Comparison of ENCODE assay signal across 14 cellular contexts in genomic region chr15:73983773-73984172, GRCh38. TPM values are rescaled to one million over a fixed set of nuclear protein-coding genes. Genes with fewer than 3 reads are reported as not detected.
DNase-seq lines count a peak whose midpoint lies in the region; ATAC-seq, FAIRE-seq and TF ChIP-seq lines count a peak whose summit lies in the region.
"Had no signal": no experiment of that assay in that cellular context is flagged by ENCODE, and none has a peak within 500 bp of the region (broad histone marks: within the 10 kb centered on the region; RNA-seq: fewer than 3 reads in every experiment).

No MANE protein-coding gene starts in this region.

- in situ Hi-C loops in K562 (cut with MboI): no loop called here

- H3K27ac Mint-ChIP-seq in activated CD4-positive, alpha-beta T cell treated with anti-CD3 and anti-CD28 coated beads, Interleukin-2, amount 10 ng/mL, durations not matched to agents 24 days and 14 days: peak overlapping the region; percentile 82
- H3K27ac Mint-ChIP-seq in memory B cell: peak overlapping the region; percentile 88

- H3K4me2 ChIP-seq in K562 (ENCODE audit: insufficient read depth, low read length): no peak overlapping the region

- peaks cover 10% of the 10 kb centered on the region for H3K36me3 Mint-ChIP-seq in activated CD4-positive, alpha-beta T cell treated with anti-CD3 and anti-CD28 coated beads, Interleukin-2, amount 10 ng/mL, durations not matched to agents 24 days and 14 days (ENCODE audit: low read depth)
- H3K36me3 Mint-ChIP-seq in memory B cell: peaks cover 10% of the 10 kb centered on the region

- no peak for FAIRE-seq in K562 (lab: Jason Lieb, UNC)
- FAIRE-seq: A204.1, colon, frontal cortex, GM12891 had no signal

- TF ChIP-seq CTCF in K562 (IDR thresholded peaks at IDR 0.05 in 2 of 3, conservative IDR thresholded peaks at IDR 0.05 in 1 of 3; ENCODE audit: insufficient read depth in 2 of 3, low read depth in 1 of 3, low read length in 3 of 3): no peak
- no peak for TF ChIP-seq CTCF in thoracic aorta (IDR thresholded peaks at IDR 0.05)

- H3K9me3 ChIP-seq in K562 (replicated peaks; ENCODE audit: control insufficient read depth, insufficient read depth, low read depth, low read length): no peaks in the 10 kb centered on the region
- no peaks in the 10 kb centered on the region for H3K9me3 ChIP-seq in thoracic aorta

- H3K4me3 ChIP-seq in K562 (no peak overlapping the region), thoracic aorta (no peak overlapping the region)

- H3K9me1 ChIP-seq in K562 (ENCODE audit: control insufficient read depth, insufficient read depth, low read length): no peaks in the 10 kb centered on the region

- H3K27me3 ChIP-seq in K562 (ENCODE audit: control insufficient read depth in 2 of 2, insufficient read depth in 2 of 2, low read length in 2 of 2): no peaks in the 10 kb centered on the region; a peak in 1 of 5 replicates
- H3K27me3 ChIP-seq in thoracic aorta (replicated peaks; ENCODE audit: insufficient read depth): no peaks in the 10 kb centered on the region

- POLR2A ChIA-PET in K562 (lab: Yijun Ruan, JAX): interaction anchor here (1.4 kb wide), 1 partner anchor 8 kb away, joined by 3 read pairs; no protein-coding TSS in a partner anchor

- intact Hi-C loops in activated CD4-positive, alpha-beta T cell treated with anti-CD3 and anti-CD28 coated beads, Interleukin-2, amount 10 ng/mL, durations not matched to agents 24 days and 14 days (cut with micrococcal nuclease): no loop called here
- intact Hi-C loops in K562 (cut with micrococcal nuclease): no loop called here

- TF ChIP-seq EP300 in K562 (IDR thresholded peaks at IDR 0.05; ENCODE audit: low read length): no peak

- no peaks in the 10 kb centered on the region for H3K79me2 ChIP-seq in K562 (ENCODE audit: control insufficient read depth, insufficient read depth, low read length)

- no peak for TF ChIP-seq RAD21 in K562 (CRISPR knock-in tag; conservative IDR thresholded peaks at IDR 0.05 in 1 of 2, IDR thresholded peaks at IDR 0.05 in 1 of 2)

- WGBS in K562 (ENCODE audit: insufficient coverage, low coverage, missing lambda C conversion rate): 68% methylated on average over 9 of the region's 9 CpGs

- no peaks in the 10 kb centered on the region for H3K27me3 Mint-ChIP-seq in activated CD4-positive, alpha-beta T cell treated with anti-CD3 and anti-CD28 coated beads, Interleukin-2, amount 10 ng/mL, durations not matched to agents 24 days and 14 days
- H3K27me3 Mint-ChIP-seq in memory B cell: no peaks in the 10 kb centered on the region

- no peaks in the 10 kb centered on the region for H3K36me3 ChIP-seq in K562 (ENCODE audit: control insufficient read depth, insufficient read depth, low read length)
- peaks cover 7% of the 10 kb centered on the region for H3K36me3 ChIP-seq in thoracic aorta

- no peak overlapping the region for H3K27ac ChIP-seq in K562 (ENCODE audit: extremely low read depth, low read depth, low read length)
- peak overlapping the region; percentile 87 to 91 for H3K27ac ChIP-seq in thoracic aorta

- H2AFZ ChIP-seq in K562 (ENCODE audit: low read depth, low read length): no peak overlapping the region

- H3K9me3 Mint-ChIP-seq in activated CD4-positive, alpha-beta T cell treated with anti-CD3 and anti-CD28 coated beads, Interleukin-2, amount 10 ng/mL, durations not matched to agents 24 days and 14 days: no peaks in the 10 kb centered on the region
- H3K9me3 Mint-ChIP-seq in memory B cell: no peaks in the 10 kb centered on the region
- H3K9me3 Mint-ChIP-seq: activated T-cell treated with anti-CD3 and anti-CD28 coated beads, Interleukin-2, amount 50 U/mL, for 4 hours had no signal

- H3K4me1 Mint-ChIP-seq in activated CD4-positive, alpha-beta T cell treated with anti-CD3 and anti-CD28 coated beads, Interleukin-2, amount 10 ng/mL, durations not matched to agents 24 days and 14 days: peaks cover 59% of the 10 kb centered on the region
- peaks cover 49% of the 10 kb centered on the region for H3K4me1 Mint-ChIP-seq in memory B cell

- no peak for DNase-seq in activated CD4-positive, alpha-beta T cell treated with anti-CD3 and anti-CD28 coated beads, Interleukin-2, amount 10 ng/mL, durations not matched to agents 24 days and 14 days
- no peak for DNase-seq in activated CD4-positive, alpha-beta T cell treated with anti-CD3 and anti-CD28 coated beads, Interleukin-2, amount 50 U/mL, for 4 hours
- no peak for DNase-seq in K562 (ENCODE audit: extremely low read depth in 1 of 4, low spot score in 3 of 4)
- DNase-seq in memory B cell (ENCODE audit: low spot score in 2 of 2): no peak
- DNase-seq in thoracic aorta (ENCODE audit: low spot score): no peak
- DNase-seq in dedifferentiated amniotic fluid mesenchymal stem cell (ENCODE audit: extremely low spot score): no peak
- DNase-seq in DMS 273 treated with DMSO at 0.1 percent for 48 hours (lab: John Stamatoyannopoulos, UW): no peak
- no peak for DNase-seq in pons (ENCODE audit: low spot score)
- DNase-seq: activated T-cell treated with anti-CD3 and anti-CD28 coated beads, Interleukin-2, amount 50 U/mL, for 4 hours had no signal

- no peak for TF ChIP-seq POLR2A in K562 (conservative IDR thresholded peaks at IDR 0.05)

- no TSS peak for BruUV-seq in K562 (replicated peaks; lab: Mats Ljungman, UMichigan)

- H4K20me1 ChIP-seq in K562 (replicated peaks; ENCODE audit: control insufficient read depth, insufficient read depth, low read length): no peaks in the 10 kb centered on the region

- peak overlapping the region in 1 of 2 experiments; percentile 71; a peak in 1 of 4 replicates for H3K9ac ChIP-seq in K562 (ENCODE audit: insufficient read depth in 1 of 2, low read depth in 2 of 2, low read length in 2 of 2)

- no peak overlapping the region for H3K4me3 Mint-ChIP-seq in activated CD4-positive, alpha-beta T cell treated with anti-CD3 and anti-CD28 coated beads, Interleukin-2, amount 10 ng/mL, durations not matched to agents 24 days and 14 days
- no peak overlapping the region for H3K4me3 Mint-ChIP-seq in memory B cell
- H3K4me3 Mint-ChIP-seq: activated T-cell treated with anti-CD3 and anti-CD28 coated beads, Interleukin-2, amount 50 U/mL, for 4 hours had no signal

- CTCF ChIA-PET in K562 (lab: Yijun Ruan, JAX; ENCODE audit: low intra/inter-chr PET ratio): no interaction called here

- peaks cover 4 to 26% of the 10 kb centered on the region in 2 experiments for H3K4me1 ChIP-seq in K562 (replicated peaks in 1 of 2; ENCODE audit: control insufficient read depth in 2 of 2, insufficient read depth in 2 of 2, low read length in 2 of 2)
- peaks cover 30 to 48% of the 10 kb centered on the region in 2 donors for H3K4me1 ChIP-seq in thoracic aorta (ENCODE audit: control insufficient read depth in 1 of 2, low read depth in 2 of 2)

- ATAC-seq in K562 (no peak), memory B cell (ENCODE audit: low read depth) (no peak), thoracic aorta (ENCODE audit: insufficient number of reproducible peaks, low FRiP score, low read depth) (no peak)
- ATAC-seq: activated T-cell treated with anti-CD3 and anti-CD28 coated beads, Interleukin-2, amount 50 U/mL, for 4 hours had no signal

RNA-seq across cellular contexts. Expression of gene STOML1, which starts 8.3 kb away (rescaled TPM):
- total RNA-seq in activated CD4-positive, alpha-beta T cell treated with anti-CD3 and anti-CD28 coated beads, Interleukin-2, amount 10 ng/mL, durations not matched to agents 24 days and 14 days: 10.3 and 10.6 TPM in 2 replicates
- 10.7 and 18.8 TPM in 2 replicates for total RNA-seq in K562 (2011; cell fraction: chromatin; rRNA removed; ENCODE audit: low replicate concordance)
- total RNA-seq in K562 (2011; cell fraction: nucleolus; rRNA removed): 18.3 and 19.3 TPM in 2 replicates
- 14.7 and 18.3 TPM in 2 replicates for total RNA-seq in K562 (2011; cell fraction: nucleoplasm; rRNA removed)
- total RNA-seq in K562 (2014; rRNA removed): 9.7 and 9.9 TPM in 2 replicates
- 1.2 and 2.1 TPM in 2 replicates for total RNA-seq in K562 (2014; rRNA removed; fragmentation: Illumina TruSeq; extraction: Trizol)
- total RNA-seq in K562 (2015; rRNA removed; fragmentation: Illumina TruSeq; extraction: Trizol): 4.6 and 5.3 TPM in 2 replicates
- 9.6 and 10.3 TPM in 2 replicates for total RNA-seq in K562 (2021)
- 4.9 and 7.1 TPM in 2 replicates for polyA plus RNA-seq in K562 (2011; rRNA removed)
- polyA plus RNA-seq in K562 (2011; cell fraction: cytosol; rRNA removed): 8.1 and 16.7 TPM in 2 replicates
- polyA plus RNA-seq in K562 (2011; cell fraction: nucleus; rRNA removed): 14.1 and 18.4 TPM in 2 replicates
- 5.9 and 11.3 TPM in 2 replicates for polyA plus RNA-seq in K562 (2012)
- 3.5 and 5.2 TPM in 2 replicates for polyA plus RNA-seq in K562 (2014; fragmentation: Illumina TruSeq; extraction: Trizol)
- under 1 TPM; 0.25 to 0.53 TPM for polyA plus RNA-seq in K562 (2014; fragmentation: Nextera tagmentation; extraction: Ambion mirVana)
- 6.9 and 8.9 TPM in 2 replicates for polyA plus RNA-seq in K562 (2014; rRNA removed)
- polyA minus RNA-seq in K562 (2011; rRNA and poly(A)+ RNA removed): 2.9 and 3.5 TPM in 2 replicates
- 2.7 and 5.1 TPM in 2 replicates for polyA minus RNA-seq in K562 (2011; cell fraction: cytosol; rRNA and poly(A)+ RNA removed)
- 5.9 and 7.2 TPM in 2 replicates for polyA minus RNA-seq in K562 (2011; cell fraction: nucleus; rRNA and poly(A)+ RNA removed)
- 10 to 100 TPM; 23.6 to 37.9 TPM for total RNA-seq in thoracic aorta

RNA-seq across cellular contexts. Expression of gene PML, which starts 10.7 kb away (rescaled TPM):
- total RNA-seq in activated CD4-positive, alpha-beta T cell treated with anti-CD3 and anti-CD28 coated beads, Interleukin-2, amount 10 ng/mL, durations not matched to agents 24 days and 14 days: 61.3 and 64.2 TPM in 2 replicates
- total RNA-seq in K562 (2011; cell fraction: chromatin; rRNA removed; ENCODE audit: low replicate concordance): 30.2 and 56.1 TPM in 2 replicates
- 36.8 and 39.2 TPM in 2 replicates for total RNA-seq in K562 (2011; cell fraction: nucleolus; rRNA removed)
- 35.0 and 53.2 TPM in 2 replicates for total RNA-seq in K562 (2011; cell fraction: nucleoplasm; rRNA removed)
- total RNA-seq in K562 (2014; rRNA removed) (14.4 and 20.2 TPM in 2 replicates), K562 (2014; rRNA removed; fragmentation: Illumina TruSeq; extraction: Trizol) (6.0 and 6.6 TPM in 2 replicates), K562 (2015; rRNA removed; fragmentation: Illumina TruSeq; extraction: Trizol) (9.7 and 10.1 TPM in 2 replicates), K562 (2021) (44.4 and 50.7 TPM in 2 replicates), thoracic aorta (100 to 1,000 TPM in 1 of 2 donors, 10 to 100 TPM in 1; 77.2 to 138 TPM)
- polyA plus RNA-seq in K562 (2011; rRNA removed) (6.6 and 11.3 TPM in 2 replicates), K562 (2014; fragmentation: Illumina TruSeq; extraction: Trizol) (20.7 and 28.3 TPM in 2 replicates), K562 (2014; fragmentation: Nextera tagmentation; extraction: Ambion mirVana) (1 to 10 TPM; 5.0 to 5.4 TPM), K562 (2014; rRNA removed) (14.0 and 16.2 TPM in 2 replicates)
- polyA plus RNA-seq in K562 (2011; cell fraction: cytosol; rRNA removed): 10.6 and 17.0 TPM in 2 replicates
- 22.7 and 36.6 TPM in 2 replicates for polyA plus RNA-seq in K562 (2011; cell fraction: nucleus; rRNA removed)
- polyA plus RNA-seq in K562 (2012): 33.2 and 45.0 TPM in 2 replicates
- polyA minus RNA-seq in K562 (2011; rRNA and poly(A)+ RNA removed): 8.2 and 9.8 TPM in 2 replicates
- polyA minus RNA-seq in K562 (2011; cell fraction: cytosol; rRNA and poly(A)+ RNA removed): 31.2 and 50.2 TPM in 2 replicates
- 12.3 and 12.9 TPM in 2 replicates for polyA minus RNA-seq in K562 (2011; cell fraction: nucleus; rRNA and poly(A)+ RNA removed)

RNA-seq across cellular contexts. Expression of gene LOXL1, which starts 57.5 kb away (rescaled TPM):
- 0.49 and 0.88 TPM in 2 replicates for total RNA-seq in activated CD4-positive, alpha-beta T cell treated with anti-CD3 and anti-CD28 coated beads, Interleukin-2, amount 10 ng/mL, durations not matched to agents 24 days and 14 days
- total RNA-seq in K562 (2011; cell fraction: chromatin; rRNA removed; ENCODE audit: low replicate concordance): not detected in 2 replicates
- total RNA-seq in K562 (2011; cell fraction: nucleolus; rRNA removed): 0.33 TPM in 1 of 2 replicates, not detected in the other
- not detected in 2 replicates for total RNA-seq in K562 (2011; cell fraction: nucleoplasm; rRNA removed)
- total RNA-seq in K562 (2014; rRNA removed) (0.14 and 0.61 TPM in 2 replicates), K562 (2014; rRNA removed; fragmentation: Illumina TruSeq; extraction: Trizol) (not detected in 2 replicates), K562 (2015; rRNA removed; fragmentation: Illumina TruSeq; extraction: Trizol) (not detected in 2 replicates), K562 (2021) (not detected in 2 replicates), thoracic aorta (100 to 1,000 TPM; 164 to 321 TPM)
- polyA plus RNA-seq in K562 (2011; rRNA removed) (0.16 TPM in 1 of 2 replicates, not detected in the other), K562 (2014; fragmentation: Illumina TruSeq; extraction: Trizol) (not detected in 2 replicates), K562 (2014; fragmentation: Nextera tagmentation; extraction: Ambion mirVana) (not detected), K562 (2014; rRNA removed) (not detected in 2 replicates)
- 0.66 TPM in 1 of 2 replicates, not detected in the other for polyA plus RNA-seq in K562 (2011; cell fraction: cytosol; rRNA removed)
- 0.30 and 0.45 TPM in 2 replicates for polyA plus RNA-seq in K562 (2011; cell fraction: nucleus; rRNA removed)
- 0.18 and 1.5 TPM in 2 replicates for polyA plus RNA-seq in K562 (2012)
- not detected in 2 replicates for polyA minus RNA-seq in K562 (2011; rRNA and poly(A)+ RNA removed)
- polyA minus RNA-seq in K562 (2011; cell fraction: cytosol; rRNA and poly(A)+ RNA removed): not detected in 2 replicates
- polyA minus RNA-seq in K562 (2011; cell fraction: nucleus; rRNA and poly(A)+ RNA removed): not detected in 2 replicates
- total RNA-seq: OCI-LY7 had no signal

Comparison
In these comparisons a context has a peak if more than half of its experiments do, and no peak if none do; other contexts are left out.
1. RNA of gene LOXL1, which starts 57.5 kb away (total RNA-seq): 164 to 321 TPM in thoracic aorta; 0.49 to 0.88 TPM in activated CD4-positive, alpha-beta T cell treated with anti-CD3 and anti-CD28 coated beads, Interleukin-2, amount 10 ng/mL, durations not matched to agents 24 days and 14 days and 0.14 to 0.61 TPM in K562; every median in the first group is over 10 times any median in the second.